In genomic region chr9:115540091-115540490, GRCh38 we compare ENCODE assay signal across 18 cellular contexts.
A peak's percentile ranks its signal among the peaks of the same experiment; 100 is the strongest.
DNase-seq lines count a peak whose midpoint lies in the region; ATAC-seq and TF ChIP-seq lines count a peak whose summit lies in the region.
"Had no signal": no experiment of that assay in that cellular context is flagged by ENCODE, and none has a peak within 500 bp of the region (broad histone marks: within the 10 kb centered on the region; RNA-seq: fewer than 3 reads in every experiment).

No MANE protein-coding gene starts in this region.

- no peak overlapping the region for H2AFZ ChIP-seq in IMR-90 (replicated peaks; ENCODE audit: low read length, poor library complexity)

- dilution Hi-C loops in IMR-90 (cut with HindIII; ENCODE audit: low sequenced_read_pairs, unreplicated experiment) = no loop called here

- no peaks in the 10 kb centered on the region for H3K9me3 Mint-ChIP-seq in osteocyte (ENCODE audit: unreplicated experiment)

- H3K36me3 Mint-ChIP-seq in osteocyte (ENCODE audit: unreplicated experiment) = no peaks in the 10 kb centered on the region

- H3K9me3 ChIP-seq in IMR-90 (ENCODE audit: control insufficient read depth, insufficient read depth, low read length) (no peaks in the 10 kb centered on the region), suprapubic skin (no peaks in the 10 kb centered on the region)
- H3K9me3 ChIP-seq: SJCRH30 had no signal

- WGBS in IMR-90 (ENCODE audit: extremely low coverage in 2 of 2, insufficient read length in 1 of 2), 2 experiments = no CpG with 5 or more reads among the region's 2 CpGs
- WGBS in suprapubic skin = 63% methylated on average over 2 of the region's 2 CpGs

- no peak overlapping the region for H2BK5ac ChIP-seq in IMR-90 (ENCODE audit: low read depth, low read length, poor library complexity, severe bottlenecking)

- H3K14ac ChIP-seq in IMR-90 (replicated peaks; ENCODE audit: low read depth, low read length) = no peak overlapping the region

- TF ChIP-seq POLR2A in IMR-90 (IDR thresholded peaks at IDR 0.05; ENCODE audit: low read depth, low read length) (no peak), suprapubic skin (IDR thresholded peaks at IDR 0.05) (no peak)

- H2AK5ac ChIP-seq in IMR-90 (ENCODE audit: low read depth, low read length) = no peak overlapping the region

- no peak overlapping the region for H3K27ac Mint-ChIP-seq in osteocyte (ENCODE audit: unreplicated experiment)

- TF ChIP-seq CTCF in IMR-90 (conservative IDR thresholded peaks at IDR 0.05; ENCODE audit: low read depth, low read length) (no peak), fibroblast of the aortic adventitia (IDR thresholded peaks at IDR 0.05; ENCODE audit: insufficient read depth, low read length) (no peak), GM13976 (IDR thresholded peaks at IDR 0.05; ENCODE audit: borderline replicate concordance, control extremely low read depth, extremely low read depth, insufficient read depth, missing control alignments) (no peak), osteocyte (IDR thresholded peaks at IDR 0.05) (no peak), suprapubic skin (IDR thresholded peaks at IDR 0.05) (no peak)

- H3K36me3 ChIP-seq in IMR-90 (ENCODE audit: control insufficient read depth, insufficient read depth, low read length) (no peaks in the 10 kb centered on the region), suprapubic skin (no peaks in the 10 kb centered on the region)
- H3K36me3 ChIP-seq: SJCRH30 had no signal

- H3K4me3 ChIP-seq in IMR-90 (ENCODE audit: insufficient read depth, low read depth, low read length) (no peak overlapping the region), fibroblast of the aortic adventitia (ENCODE audit: low read depth, low read length) (no peak overlapping the region), suprapubic skin (no peak overlapping the region)
- H3K4me3 ChIP-seq: SJCRH30 had no signal

- no peaks in the 10 kb centered on the region for H3K4me1 ChIP-seq in IMR-90 (ENCODE audit: control insufficient read depth, insufficient read depth, low read length)
- no peaks in the 10 kb centered on the region for H3K4me1 ChIP-seq in suprapubic skin

- peaks cover 16% of the 10 kb centered on the region for H3K27me3 Mint-ChIP-seq in osteocyte (ENCODE audit: unreplicated experiment)

- H3K4me1 Mint-ChIP-seq in osteocyte (ENCODE audit: unreplicated experiment) = peaks cover 8% of the 10 kb centered on the region

- no peak overlapping the region for H3K56ac ChIP-seq in IMR-90 (ENCODE audit: extremely low read depth, insufficient read depth, low read length)

- no TSS peak for BruUV-seq in IMR-90 (replicated peaks; lab: Mats Ljungman, UMichigan)

- TF ChIP-seq RAD21 in IMR-90 (IDR thresholded peaks at IDR 0.05; ENCODE audit: low read length) = no peak

- no peaks in the 10 kb centered on the region for H4K20me1 ChIP-seq in IMR-90 (ENCODE audit: insufficient read depth, low read length)

- H4K5ac ChIP-seq in IMR-90 (ENCODE audit: low read depth, low read length) = no peak overlapping the region

- intact Hi-C loops in IMR-90 (cut with micrococcal nuclease) = no loop called here

- in situ Hi-C loops in IMR-90 (cut with MboI; ENCODE audit: low sequenced_read_pairs) (no loop called here), GM13976 (cut with MboI; ENCODE audit: low sequenced_read_pairs, unreplicated experiment) (no loop called here)

- no peak overlapping the region for H2BK15ac ChIP-seq in IMR-90 (ENCODE audit: low read depth, low read length)

- H3K4ac ChIP-seq in IMR-90 (ENCODE audit: low read depth, low read length) = no peak overlapping the region

- no peak overlapping the region for H3K23ac ChIP-seq in IMR-90 (ENCODE audit: low read depth, low read length)

- H4K91ac ChIP-seq in IMR-90 (ENCODE audit: insufficient read depth, low read depth, low read length) = no peak overlapping the region

- no peak overlapping the region for H2BK120ac ChIP-seq in IMR-90 (ENCODE audit: low read depth, low read length)

- no peak overlapping the region for H3K18ac ChIP-seq in IMR-90 (ENCODE audit: low read depth, low read length)

- ATAC-seq in IMR-90 (ENCODE audit: low read depth) = no peak

- H3K4me3 Mint-ChIP-seq in osteocyte (ENCODE audit: unreplicated experiment) = no peak overlapping the region

- H3K9ac ChIP-seq in IMR-90 (ENCODE audit: low read depth, low read length) = no peak overlapping the region
- H3K9ac ChIP-seq: KMS-11 had no signal

- no peak for TF ChIP-seq EP300 in suprapubic skin (IDR thresholded peaks at IDR 0.05)

- POLR2A ChIA-PET in IMR-90 (lab: Charles Lee; ENCODE audit: unreplicated experiment) = interaction anchor here (0.6 kb wide), 1 partner anchor 640 kb away, joined by 3 read pairs; no protein-coding TSS in a partner anchor

- no peak overlapping the region for H3K27ac ChIP-seq in IMR-90 (ENCODE audit: insufficient read depth, low read length)
- H3K27ac ChIP-seq in suprapubic skin = no peak overlapping the region
- H3K27ac ChIP-seq: C4-2B, KMS-11, SJCRH30 had no signal

- DNase-seq in Daoy (ENCODE audit: low read depth) (peak; percentile 32), IMR-90 (peak; percentile 53), astrocyte of the hippocampus (ENCODE audit: low read depth, low spot score) (peak; percentile 65), fibroblast of the aortic adventitia (ENCODE audit: low read depth) (peak; percentile 12), GM13976 (ENCODE audit: low spot score) (no peak), osteocyte (ENCODE audit: extremely low spot score, unreplicated experiment) (no peak), suprapubic skin (ENCODE audit: low spot score in 2 of 2) (no peak)
- DNase-seq in activated naive CD4-positive, alpha-beta T cell (lab: John Stamatoyannopoulos, UW) = no peak
- DNase-seq: HCEC 1CT, MV-4-11, NCI-H1105 treated with DMSO at 0.1 percent for 48 hours, NCI-H2029 treated with DMSO at 0.1 percent for 48 hours, NCI-H226, NCI-H510A treated with DMSO at 0.1 percent for 48 hours, NCI-H748 treated with DMSO at 0.1 percent for 48 hours had no signal

- H3K27me3 ChIP-seq in IMR-90 (ENCODE audit: control insufficient read depth, insufficient read depth, low read length) = peaks cover 2% of the 10 kb centered on the region; the same call in 1 of the 2 replicates
- no peaks in the 10 kb centered on the region for H3K27me3 ChIP-seq in suprapubic skin
- H3K27me3 ChIP-seq: SJCRH30 had no signal

- H3K79me1 ChIP-seq in IMR-90 (ENCODE audit: low read depth in 1 of 2, low read length in 2 of 2) = no peaks in the 10 kb centered on the region

- no peaks in the 10 kb centered on the region for H3K9me1 ChIP-seq in IMR-90 (ENCODE audit: insufficient read depth, low read length)

- no peak overlapping the region for H3K4me2 ChIP-seq in IMR-90 (ENCODE audit: low read depth, low read length)
- H3K4me2 ChIP-seq: KMS-11 had no signal

- CTCF ChIA-PET in IMR-90 (lab: Yijun Ruan, JAX) = no interaction called here

- H2AK9ac ChIP-seq in IMR-90 (replicated peaks; ENCODE audit: low read depth, low read length, poor library complexity) = no peak overlapping the region

- H4K8ac ChIP-seq in IMR-90 (ENCODE audit: low read depth in 2 of 2, low read length in 2 of 2) = no peak overlapping the region

- H2BK20ac ChIP-seq in IMR-90 (ENCODE audit: low read depth, low read length) = no peak overlapping the region

TF ChIP-seq in IMR-90, 13 proteins besides CTCF, POLR2A, EP300 and RAD21:
- TF ChIP-seq CHD1 (IDR thresholded peaks at IDR 0.05; ENCODE audit: low read depth, low read length) (no peak), MXI1 (IDR thresholded peaks at IDR 0.05; ENCODE audit: borderline replicate concordance, low read depth, low read length) (no peak), NFE2L2 (IDR thresholded peaks at IDR 0.05; ENCODE audit: low read depth, low read length) (no peak), ELK1 (IDR thresholded peaks at IDR 0.05; ENCODE audit: borderline replicate concordance, low read depth, low read length) (no peak), SMC3 (IDR thresholded peaks at IDR 0.05; ENCODE audit: low read depth, low read length) (no peak), MAFK (IDR thresholded peaks at IDR 0.05; ENCODE audit: low read depth, low read length) (no peak), FOS (IDR thresholded peaks at IDR 0.05; ENCODE audit: low read depth, low read length) (no peak), RFX5 (IDR thresholded peaks at IDR 0.05; ENCODE audit: low read depth, low read length) (no peak), USF2 (IDR thresholded peaks at IDR 0.05; ENCODE audit: low read depth, low read length) (no peak), CEBPB (IDR thresholded peaks at IDR 0.05; ENCODE audit: low read depth, low read length) (no peak), RCOR1 (IDR thresholded peaks at IDR 0.05; ENCODE audit: insufficient replicate concordance, low read length) (no peak), BHLHE40 (IDR thresholded peaks at IDR 0.05; ENCODE audit: low read depth, low read length) (no peak), MAZ (IDR thresholded peaks at IDR 0.05; ENCODE audit: borderline replicate concordance, low read depth, low read length) (no peak)
TF ChIP-seq in IMR-90: peak in this region for 0.

Comparison
In these comparisons a context has a peak if more than half of its experiments do, and no peak if none do; other contexts are left out.
1. DNase-seq: peak in Daoy (single experiment), IMR-90 (single experiment), astrocyte of the hippocampus (single experiment) and fibroblast of the aortic adventitia (single experiment); none in GM13976 (single experiment), osteocyte (single experiment), activated naive CD4-positive, alpha-beta T cell (0 of 4) and suprapubic skin (0 of 2).